1 cellular context compared by ENCODE assay signal in the genomic region with DNA sequence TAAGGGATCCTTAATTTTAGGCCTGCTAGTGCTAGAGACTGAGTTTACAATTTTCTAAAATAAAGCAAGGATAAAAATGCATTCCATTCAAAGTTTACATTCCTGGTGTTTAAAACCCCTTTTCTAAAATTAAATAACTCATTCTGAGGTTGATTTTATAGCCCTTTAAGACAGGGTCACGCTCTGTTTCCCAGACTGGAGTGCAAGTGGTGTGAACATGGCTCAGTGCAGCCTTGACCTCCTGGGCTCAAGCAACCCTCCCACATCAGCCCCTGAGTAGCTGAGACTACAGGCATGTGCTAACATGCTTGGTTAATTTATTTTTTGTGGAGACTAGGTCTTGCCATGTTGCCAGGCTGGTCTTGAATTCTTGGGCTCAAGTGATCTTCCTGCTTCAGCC.
TF ChIP-seq lines count a peak whose summit lies in the region.

No MANE protein-coding gene starts in this region.

TF ChIP-seq in HepG2, 621 proteins besides CTCF, POLR2A, EP300 and RAD21:
- TF ChIP-seq, protein P1, sequence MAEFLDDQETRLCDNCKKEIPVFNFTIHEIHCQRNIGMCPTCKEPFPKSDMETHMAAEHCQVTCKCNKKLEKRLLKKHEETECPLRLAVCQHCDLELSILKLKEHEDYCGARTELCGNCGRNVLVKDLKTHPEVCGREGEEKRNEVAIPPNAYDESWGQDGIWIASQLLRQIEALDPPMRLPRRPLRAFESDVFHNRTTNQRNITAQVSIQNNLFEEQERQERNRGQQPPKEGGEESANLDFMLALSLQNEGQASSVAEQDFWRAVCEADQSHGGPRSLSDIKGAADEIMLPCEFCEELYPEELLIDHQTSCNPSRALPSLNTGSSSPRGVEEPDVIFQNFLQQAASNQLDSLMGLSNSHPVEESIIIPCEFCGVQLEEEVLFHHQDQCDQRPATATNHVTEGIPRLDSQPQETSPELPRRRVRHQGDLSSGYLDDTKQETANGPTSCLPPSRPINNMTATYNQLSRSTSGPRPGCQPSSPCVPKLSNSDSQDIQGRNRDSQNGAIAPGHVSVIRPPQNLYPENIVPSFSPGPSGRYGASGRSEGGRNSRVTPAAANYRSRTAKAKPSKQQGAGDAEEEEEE (CRISPR knock-in tag; IDR thresholded peaks at IDR 0.05; ENCODE audit: borderline replicate concordance): no peak
- TF ChIP-seq, protein P2, sequence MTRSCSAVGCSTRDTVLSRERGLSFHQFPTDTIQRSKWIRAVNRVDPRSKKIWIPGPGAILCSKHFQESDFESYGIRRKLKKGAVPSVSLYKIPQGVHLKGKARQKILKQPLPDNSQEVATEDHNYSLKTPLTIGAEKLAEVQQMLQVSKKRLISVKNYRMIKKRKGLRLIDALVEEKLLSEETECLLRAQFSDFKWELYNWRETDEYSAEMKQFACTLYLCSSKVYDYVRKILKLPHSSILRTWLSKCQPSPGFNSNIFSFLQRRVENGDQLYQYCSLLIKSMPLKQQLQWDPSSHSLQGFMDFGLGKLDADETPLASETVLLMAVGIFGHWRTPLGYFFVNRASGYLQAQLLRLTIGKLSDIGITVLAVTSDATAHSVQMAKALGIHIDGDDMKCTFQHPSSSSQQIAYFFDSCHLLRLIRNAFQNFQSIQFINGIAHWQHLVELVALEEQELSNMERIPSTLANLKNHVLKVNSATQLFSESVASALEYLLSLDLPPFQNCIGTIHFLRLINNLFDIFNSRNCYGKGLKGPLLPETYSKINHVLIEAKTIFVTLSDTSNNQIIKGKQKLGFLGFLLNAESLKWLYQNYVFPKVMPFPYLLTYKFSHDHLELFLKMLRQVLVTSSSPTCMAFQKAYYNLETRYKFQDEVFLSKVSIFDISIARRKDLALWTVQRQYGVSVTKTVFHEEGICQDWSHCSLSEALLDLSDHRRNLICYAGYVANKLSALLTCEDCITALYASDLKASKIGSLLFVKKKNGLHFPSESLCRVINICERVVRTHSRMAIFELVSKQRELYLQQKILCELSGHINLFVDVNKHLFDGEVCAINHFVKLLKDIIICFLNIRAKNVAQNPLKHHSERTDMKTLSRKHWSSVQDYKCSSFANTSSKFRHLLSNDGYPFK (CRISPR knock-in tag; IDR thresholded peaks at IDR 0.05; ENCODE audit: borderline replicate concordance): no peak
